23 cellular contexts compared by ENCODE assay signal in genomic region chr2:215775106-215775505, GRCh38.
"Had no signal": no experiment of that assay in that cellular context is flagged by ENCODE, and none has a peak within 500 bp of the region (broad histone marks: within the 10 kb centered on the region; RNA-seq: fewer than 3 reads in every experiment).

No MANE protein-coding gene starts in this region.

- H3K9me3 ChIP-seq: gastrocnemius medialis, right atrium auricular region, thoracic aorta, upper lobe of right lung had no signal

- ATAC-seq: activated naive CD4-positive, alpha-beta T cell treated with anti-CD3 and anti-CD28 coated beads, Interleukin-2, amount 50 U/mL, for 72 hours; effector memory CD8-positive, alpha-beta T cell; gastrocnemius medialis; left lobe of liver; stimulated activated memory B cell treated with anti-CD40 and anti-IgM and Interleukin-4, amounts not matched to agents 10 μg/mL and 1 μg/mL and 100 μg/mL, for 72 hours; upper lobe of right lung had no signal

- H3K4me3 ChIP-seq: cardiac muscle cell, gastrocnemius medialis, lung, right atrium auricular region, thoracic aorta, upper lobe of right lung had no signal

- DNase-seq: activated CD4-positive, alpha-beta T cell treated with anti-CD3 and anti-CD28 coated beads, Interleukin-2, amount 50 U/mL, for 1 hour; activated CD4-positive, CD25-positive, alpha-beta regulatory T cell treated with anti-CD3 and anti-CD28 coated beads, Interleukin-2, amount 50 U/mL, for 72 hours; activated CD8-positive, alpha-beta memory T cell treated with anti-CD3 and anti-CD28 coated beads for 24 hours; activated CD8-positive, alpha-beta memory T cell treated with anti-CD3 and anti-CD28 coated beads, Interleukin-2, amount 50 U/mL, for 48 hours; activated gamma-delta T cell; amniotic stem cell; effector memory CD8-positive, alpha-beta T cell; gastrocnemius medialis; head of caudate nucleus; kidney; midbrain; occipital lobe; small intestine; stimulated activated CD4-positive, alpha-beta T cell treated with anti-CD3 and anti-CD28 coated beads, Interleukin-4, amount 100 ng/mL, for 4 hours; upper lobe of right lung had no signal

- H3K27ac ChIP-seq: cardiac muscle cell, gastrocnemius medialis, right atrium auricular region, thoracic aorta, upper lobe of right lung, VCaP had no signal

- H3K36me3 ChIP-seq: cardiac muscle cell, gastrocnemius medialis, right atrium auricular region, thoracic aorta, upper lobe of right lung had no signal

- H3K4me1 ChIP-seq: gastrocnemius medialis, upper lobe of right lung had no signal

- H3K27me3 ChIP-seq: cardiac muscle cell, gastrocnemius medialis, right atrium auricular region, upper lobe of right lung had no signal
